ENCODE assay signal across 12 cellular contexts in the genomic region with DNA sequence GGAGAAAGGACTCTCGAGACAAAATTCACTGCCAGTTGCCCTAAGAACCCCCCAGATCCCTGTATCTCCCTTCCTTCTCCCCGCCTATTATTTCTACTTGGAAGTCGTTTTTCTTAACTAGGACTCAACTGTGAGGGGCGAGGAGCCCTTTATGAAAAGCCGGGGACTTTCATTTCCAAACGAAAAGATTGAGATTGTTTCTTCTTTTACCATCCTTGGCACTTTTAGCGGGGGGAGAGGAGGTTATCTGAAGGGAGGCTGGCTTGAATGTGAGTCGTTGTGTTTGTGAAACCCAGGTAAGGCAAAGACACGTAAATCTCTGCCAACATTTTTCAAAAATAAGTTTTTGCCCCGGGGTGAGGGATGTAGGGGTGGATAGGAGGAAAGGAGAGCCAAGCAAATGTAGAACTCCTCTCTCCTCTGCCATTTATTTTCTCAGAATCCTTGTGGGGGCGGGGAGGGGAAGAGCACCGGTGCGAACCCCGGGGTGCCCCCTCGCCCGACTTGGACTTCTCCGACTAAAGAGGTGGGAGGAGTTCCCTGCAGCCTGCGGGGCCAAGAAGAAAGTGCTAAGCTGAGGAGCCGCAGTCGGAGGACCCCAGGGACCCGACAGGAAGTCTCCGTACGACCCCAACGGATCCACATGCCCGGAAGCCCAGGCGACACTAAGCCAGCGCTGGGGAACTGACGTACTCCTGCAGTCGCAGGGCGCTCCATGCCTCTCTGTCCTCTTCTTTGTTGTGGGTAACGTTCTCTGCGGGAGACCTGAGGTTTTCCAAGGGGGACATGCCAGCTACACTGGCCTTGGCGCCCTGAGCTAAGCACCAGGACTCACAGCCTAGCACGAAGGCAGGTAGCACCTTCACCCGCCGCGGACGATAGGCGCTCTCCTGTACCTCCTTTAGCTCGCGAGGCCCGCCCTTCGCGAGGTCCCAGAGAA. TPM values are rescaled to one million over a fixed set of nuclear protein-coding genes. Genes with fewer than 3 reads are reported as not detected.
DNase-seq lines count a peak whose midpoint lies in the region; ATAC-seq and TF ChIP-seq lines count a peak whose summit lies in the region.
"Had no signal": no experiment of that assay in that cellular context is flagged by ENCODE, and none has a peak within 500 bp of the region (broad histone marks: within the 10 kb centered on the region; RNA-seq: fewer than 3 reads in every experiment).

No MANE protein-coding gene starts in this region.

- no peaks in the 10 kb centered on the region for H3K9me3 ChIP-seq in heart left ventricle

- H3K27ac Mint-ChIP-seq in activated naive CD8-positive, alpha-beta T cell treated with anti-CD3 and anti-CD28 coated beads for 36 hours: no peak overlapping the region
- no peak overlapping the region for H3K27ac Mint-ChIP-seq in type B pancreatic cell
- H3K27ac Mint-ChIP-seq: stimulated activated memory B cell treated with anti-CD40 and anti-IgM and Interleukin-4, amounts not matched to agents 10 μg/mL and 1 μg/mL and 100 μg/mL, for 72 hours had no signal

- no peaks in the 10 kb centered on the region for H3K9me3 Mint-ChIP-seq in activated naive CD8-positive, alpha-beta T cell treated with anti-CD3 and anti-CD28 coated beads for 36 hours
- no peaks in the 10 kb centered on the region for H3K9me3 Mint-ChIP-seq in type B pancreatic cell
- H3K9me3 Mint-ChIP-seq: stimulated activated memory B cell treated with anti-CD40 and anti-IgM and Interleukin-4, amounts not matched to agents 10 μg/mL and 1 μg/mL and 100 μg/mL, for 72 hours had no signal

- no peaks in the 10 kb centered on the region for H3K36me3 Mint-ChIP-seq in activated naive CD8-positive, alpha-beta T cell treated with anti-CD3 and anti-CD28 coated beads for 36 hours
- H3K36me3 Mint-ChIP-seq in type B pancreatic cell: no peaks in the 10 kb centered on the region
- H3K36me3 Mint-ChIP-seq: stimulated activated memory B cell treated with anti-CD40 and anti-IgM and Interleukin-4, amounts not matched to agents 10 μg/mL and 1 μg/mL and 100 μg/mL, for 72 hours had no signal

- peaks cover 16 to 100% (median 93%) of the 10 kb centered on the region in 9 donors for H3K27me3 ChIP-seq in heart left ventricle

- CTCF ChIA-PET in HEK293T (lab: Yijun Ruan, JAX): no interaction called here

- no peaks in the 10 kb centered on the region for H3K36me3 ChIP-seq in heart left ventricle

- peaks cover 37% of the 10 kb centered on the region for H3K4me1 Mint-ChIP-seq in activated naive CD8-positive, alpha-beta T cell treated with anti-CD3 and anti-CD28 coated beads for 36 hours
- peaks cover 22% of the 10 kb centered on the region for H3K4me1 Mint-ChIP-seq in type B pancreatic cell (ENCODE audit: unreplicated experiment)

- TF ChIP-seq CTCF in heart left ventricle (IDR thresholded peaks at IDR 0.05): no peak
- no peak for TF ChIP-seq CTCF in type B pancreatic cell (conservative IDR thresholded peaks at IDR 0.05)

- H3K27ac ChIP-seq in heart left ventricle: peak overlapping the region in 5 of 12 donors; percentile 3 to 98 (median 92)
- H3K27ac ChIP-seq: SK-N-MC had no signal

- POLR2A ChIA-PET in HEK293T (lab: Yijun Ruan, JAX): no interaction called here

- peaks cover 0 to 58% (median 10%) of the 10 kb centered on the region in 12 donors for H3K4me1 ChIP-seq in heart left ventricle

- no peak for TF ChIP-seq POLR2A in heart left ventricle (IDR thresholded peaks at IDR 0.05)

- ATAC-seq in heart left ventricle: no peak
- ATAC-seq in Right ventricle myocardium inferior: no peak
- ATAC-seq: stimulated activated memory B cell treated with anti-CD40 and anti-IgM and Interleukin-4, amounts not matched to agents 10 μg/mL and 1 μg/mL and 100 μg/mL, for 72 hours had no signal

- 12 to 36% (median 30%) methylated on average over 25 to 44 of the region's 44 CpGs for WGBS in heart left ventricle, 4 donors

- peak overlapping the region; percentile 57 for H3K4me3 Mint-ChIP-seq in activated naive CD8-positive, alpha-beta T cell treated with anti-CD3 and anti-CD28 coated beads for 36 hours
- H3K4me3 Mint-ChIP-seq in type B pancreatic cell: peak overlapping the region; percentile 48
- H3K4me3 Mint-ChIP-seq: stimulated activated memory B cell treated with anti-CD40 and anti-IgM and Interleukin-4, amounts not matched to agents 10 μg/mL and 1 μg/mL and 100 μg/mL, for 72 hours had no signal

- intact Hi-C loops in heart left ventricle (cut with DNase I) (loop anchor here in 3 of 10 donors (5.0 to 10.0 kb wide), 3 partner anchors 50 to 147 kb away; partner anchors contain the start of gene EIF3M (in 3 of the 3)), Right ventricle myocardium inferior (cut with DNase I) (loop anchor here (5.0 to 10.0 kb wide), 2 partner anchors 50 to 147 kb away; partner anchors contain the start of gene EIF3M)

- peaks cover 92% of the 10 kb centered on the region for H3K27me3 Mint-ChIP-seq in activated naive CD8-positive, alpha-beta T cell treated with anti-CD3 and anti-CD28 coated beads for 36 hours
- H3K27me3 Mint-ChIP-seq in type B pancreatic cell: peaks cover 93% of the 10 kb centered on the region

- DNase-seq in heart left ventricle (no peak), Right ventricle myocardium inferior (ENCODE audit: missing footprints) (no peak), iPS-NIHi11 (ENCODE audit: low spot score) (peak; percentile 48), type B pancreatic cell (ENCODE audit: extremely low spot score, unreplicated experiment) (no peak), H4 (ENCODE audit: low spot score) (no peak), HEK293T (ENCODE audit: extremely low spot score) (no peak)
- no peak for DNase-seq in activated naive CD8-positive, alpha-beta T cell treated with anti-CD3 and anti-CD28 coated beads for 36 hours
- no peak for DNase-seq in stimulated activated CD4-positive, alpha-beta T cell treated with anti-CD3 and anti-CD28 coated beads, Interleukin-4, amount 100 ng/mL, for 1 hour
- DNase-seq: NCI-H1694 treated with DMSO at 0.1 percent for 48 hours had no signal

- peak overlapping the region in 8 of 12 donors; percentile 10 to 90 (median 66) for H3K4me3 ChIP-seq in heart left ventricle
- H3K4me3 ChIP-seq: lung, SK-N-MC had no signal

TF ChIP-seq in HEK293T, 16 proteins besides CTCF, POLR2A, EP300 and RAD21:
- TF ChIP-seq ZNF384 (IDR thresholded peaks at IDR 0.05): no peak
- no peak for TF ChIP-seq FOXK2 (IDR thresholded peaks at IDR 0.05)
- no peak for TF ChIP-seq FOXA1 (IDR thresholded peaks at IDR 0.05)
- no peak for TF ChIP-seq HDGF (IDR thresholded peaks at IDR 0.05; ENCODE audit: borderline replicate concordance)
- TF ChIP-seq FOXM1 (IDR thresholded peaks at IDR 0.05; ENCODE audit: borderline replicate concordance): no peak
- TF ChIP-seq ARNT (IDR thresholded peaks at IDR 0.05): no peak
- no peak for TF ChIP-seq NFRKB (IDR thresholded peaks at IDR 0.05)
- TF ChIP-seq TARDBP (IDR thresholded peaks at IDR 0.05): no peak
- no peak for TF ChIP-seq L3MBTL2 (conservative IDR thresholded peaks at IDR 0.05)
- TF ChIP-seq ELF4 (IDR thresholded peaks at IDR 0.05): no peak
- no peak for TF ChIP-seq SUZ12 (IDR thresholded peaks at IDR 0.05)
- TF ChIP-seq LEF1 (IDR thresholded peaks at IDR 0.05; ENCODE audit: borderline replicate concordance): no peak
- no peak for TF ChIP-seq BHLHE40 (IDR thresholded peaks at IDR 0.05; ENCODE audit: borderline replicate concordance)

RNA-seq across cellular contexts. Expression of gene WT1, which starts 2.3 kb away (rescaled TPM):
- total RNA-seq in heart left ventricle: 10 to 100 TPM in 1 of 9 donors, 1 to 10 TPM in 8; 1.3 to 16.6 (median 2.9) TPM
- polyA plus RNA-seq in heart left ventricle: 1 to 10 TPM; 1.0 to 1.2 TPM
- total RNA-seq in Right ventricle myocardium inferior: 3.1 TPM
- total RNA-seq in activated naive CD8-positive, alpha-beta T cell treated with anti-CD3 and anti-CD28 coated beads for 36 hours: not detected
- total RNA-seq in type B pancreatic cell (ENCODE audit: low replicate concordance): 2.7 and 5.2 TPM in 2 replicates
- not detected in 2 replicates for total RNA-seq in H4 (2014; rRNA removed; shearing (Covaris generic))
